9 cellular contexts compared by ENCODE assay signal in the genomic region with DNA sequence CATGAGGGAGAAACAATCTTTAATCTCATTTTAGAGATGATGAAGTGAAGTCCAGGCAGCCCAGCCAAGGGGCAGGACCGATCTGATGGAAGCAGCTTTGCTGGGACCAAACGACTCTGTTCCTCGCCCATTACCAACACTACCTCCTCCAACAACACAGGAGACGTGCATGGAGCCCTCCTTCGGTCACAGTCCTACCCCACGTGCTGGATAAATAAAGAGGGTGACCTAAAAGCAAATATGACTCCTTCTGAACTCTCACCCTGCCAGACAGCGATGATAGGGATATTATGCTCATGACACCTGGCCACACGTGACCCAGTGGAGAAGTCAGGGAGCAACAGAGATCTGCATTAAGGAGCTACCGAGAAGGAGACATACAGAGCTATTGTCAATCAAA. TPM values are rescaled to one million over a fixed set of nuclear protein-coding genes. Genes with fewer than 3 reads are reported as not detected.
DNase-seq lines count a peak whose midpoint lies in the region; ATAC-seq, FAIRE-seq and TF ChIP-seq lines count a peak whose summit lies in the region.
"Had no signal": no experiment of that assay in that cellular context is flagged by ENCODE, and none has a peak within 500 bp of the region (broad histone marks: within the 10 kb centered on the region; RNA-seq: fewer than 3 reads in every experiment).

No MANE protein-coding gene starts in this region.

- no peak for FAIRE-seq in HTR-8/SVneo (lab: Jason Lieb, UNC)
- FAIRE-seq: bronchial epithelial cell had no signal

- DNase-seq in H7 = peak; percentile 32
- no peak for DNase-seq in Right ventricle myocardium superior
- no peak for DNase-seq in skeletal muscle cell (ENCODE audit: low read depth)
- no peak for DNase-seq in HTR-8/SVneo (ENCODE audit: insufficient read length, low spot score)
- no peak for DNase-seq in cortex of kidney (lab: John Stamatoyannopoulos, UW)
- no peak for DNase-seq in islet precursor cell
- DNase-seq in ACHN = no peak

- no peaks in the 10 kb centered on the region for H3K36me3 ChIP-seq in H7 (replicated peaks; ENCODE audit: control insufficient read depth, insufficient read depth, low read length)

- intact Hi-C loops in Right ventricle myocardium superior (cut with DNase I) = no loop called here

- H3K27ac ChIP-seq in VCaP = peak overlapping the region; percentile 84

- in situ Hi-C loops in ACHN (cut with HindIII; ENCODE audit: low pct_ligation_motif_present, low pct_unique_long_range_greater_than_20kb, low sequenced_read_pairs) = no loop called here

- TF ChIP-seq CTCF in VCaP (conservative IDR thresholded peaks at IDR 0.05) = no peak

- peak; percentile 36 for ATAC-seq in Right ventricle myocardium superior (ENCODE audit: poor library complexity)

- H3K27me3 ChIP-seq in H7 (ENCODE audit: control insufficient read depth, insufficient read depth, low read length) = no peaks in the 10 kb centered on the region

- H3K4me3 ChIP-seq in H7 (ENCODE audit: insufficient read depth, low read depth, low read length) = no peak overlapping the region
- H3K4me3 ChIP-seq in skeletal muscle cell (ENCODE audit: low read depth, low read length) = peak overlapping the region; percentile 34

RNA-seq across cellular contexts. Expression of a gene that starts 26.0 kb away (rescaled TPM):
- not detected in 2 replicates for total RNA-seq in H7 (2014; rRNA removed; shearing (Covaris generic))
- not detected for total RNA-seq in Right ventricle myocardium superior
- total RNA-seq: bronchial epithelial cell had no signal
